17 cellular contexts compared by ENCODE assay signal in genomic region chr22:16968218-16968595, GRCh38. TPM values are rescaled to one million over a fixed set of nuclear protein-coding genes. Genes with fewer than 3 reads are reported as not detected.
DNase-seq lines count a peak whose midpoint lies in the region; ATAC-seq and TF ChIP-seq lines count a peak whose summit lies in the region.
"Had no signal": no experiment of that assay in that cellular context is flagged by ENCODE, and none has a peak within 500 bp of the region (broad histone marks: within the 10 kb centered on the region; RNA-seq: fewer than 3 reads in every experiment).

No MANE protein-coding gene starts in this region.

- H3K36me3 ChIP-seq in right atrium auricular region (no peaks in the 10 kb centered on the region), left ventricle myocardium inferior (no peaks in the 10 kb centered on the region)

- H3K4me3 ChIP-seq in right atrium auricular region: no peak overlapping the region
- no peak overlapping the region for H3K4me3 ChIP-seq in left ventricle myocardium inferior

- no peaks in the 10 kb centered on the region for H3K36me3 Mint-ChIP-seq in activated T-helper 2 cell treated with anti-CD3 and anti-CD28 coated beads, Interferon-gamma antibody, Interleukin-2, Interleukin-4, amounts not matched to agents 10 μg/mL and 5 μg/mL and 100 μg/mL, durations not matched to agents 14 hours and 24 hours and 36 hours (ENCODE audit: low read depth)
- no peaks in the 10 kb centered on the region for H3K36me3 Mint-ChIP-seq in progenitor cell of endocrine pancreas (ENCODE audit: insufficient read depth)
- H3K36me3 Mint-ChIP-seq: CD4-positive, alpha-beta memory T cell had no signal

- H3K27ac Mint-ChIP-seq in activated T-helper 2 cell treated with anti-CD3 and anti-CD28 coated beads, Interferon-gamma antibody, Interleukin-2, Interleukin-4, amounts not matched to agents 10 μg/mL and 5 μg/mL and 100 μg/mL, durations not matched to agents 14 hours and 24 hours and 36 hours: no peak overlapping the region
- no peak overlapping the region for H3K27ac Mint-ChIP-seq in progenitor cell of endocrine pancreas
- H3K27ac Mint-ChIP-seq: CD4-positive, alpha-beta memory T cell had no signal

- H3K27me3 Mint-ChIP-seq in activated T-helper 2 cell treated with anti-CD3 and anti-CD28 coated beads, Interferon-gamma antibody, Interleukin-2, Interleukin-4, amounts not matched to agents 10 μg/mL and 5 μg/mL and 100 μg/mL, durations not matched to agents 14 hours and 24 hours and 36 hours (ENCODE audit: low read depth): peaks cover under 1% of the 10 kb centered on the region
- no peaks in the 10 kb centered on the region for H3K27me3 Mint-ChIP-seq in progenitor cell of endocrine pancreas

- no peaks in the 10 kb centered on the region for H3K9me3 Mint-ChIP-seq in activated T-helper 2 cell treated with anti-CD3 and anti-CD28 coated beads, Interferon-gamma antibody, Interleukin-2, Interleukin-4, amounts not matched to agents 10 μg/mL and 5 μg/mL and 100 μg/mL, durations not matched to agents 14 hours and 24 hours and 36 hours
- peaks cover 7% of the 10 kb centered on the region for H3K9me3 Mint-ChIP-seq in progenitor cell of endocrine pancreas (ENCODE audit: low read depth)
- H3K9me3 Mint-ChIP-seq: CD4-positive, alpha-beta memory T cell had no signal

- no peak overlapping the region for H3K4me3 Mint-ChIP-seq in activated T-helper 2 cell treated with anti-CD3 and anti-CD28 coated beads, Interferon-gamma antibody, Interleukin-2, Interleukin-4, amounts not matched to agents 10 μg/mL and 5 μg/mL and 100 μg/mL, durations not matched to agents 14 hours and 24 hours and 36 hours (ENCODE audit: low read depth)
- H3K4me3 Mint-ChIP-seq in progenitor cell of endocrine pancreas (ENCODE audit: low read depth): no peak overlapping the region
- H3K4me3 Mint-ChIP-seq: CD4-positive, alpha-beta memory T cell had no signal

- TF ChIP-seq CTCF in right atrium auricular region (IDR thresholded peaks at IDR 0.05) (no peak), left ventricle myocardium inferior (IDR thresholded peaks at IDR 0.05; ENCODE audit: borderline replicate concordance) (no peak), progenitor cell of endocrine pancreas (IDR thresholded peaks at IDR 0.05; ENCODE audit: unreplicated experiment) (no peak)

- DNase-seq in right atrium auricular region (ENCODE audit: low spot score) (peak; percentile 49), left ventricle myocardium inferior (no peak), islet precursor cell (peak; percentile 38), progenitor cell of endocrine pancreas (ENCODE audit: low spot score, unreplicated experiment) (no peak)
- DNase-seq in activated T-helper 2 cell treated with anti-CD3 and anti-CD28 coated beads, Interferon-gamma antibody, Interleukin-2, Interleukin-4, amounts not matched to agents 10 μg/mL and 5 μg/mL and 100 μg/mL, durations not matched to agents 14 hours and 24 hours and 36 hours (ENCODE audit: low spot score): peak; percentile 6
- DNase-seq in activated CD4-positive, alpha-beta T cell treated with anti-CD3 and anti-CD28 coated beads, Interleukin-2, amount 50 U/mL, for 4 hours: no peak
- DNase-seq: C1 segment of cervical spinal cord; Calu3; CD4-positive, alpha-beta memory T cell; COR-L47; DMS153; DND-41; GOT3; HCEC 1CT had no signal

- H3K4me1 ChIP-seq in right atrium auricular region (no peaks in the 10 kb centered on the region), left ventricle myocardium inferior (no peaks in the 10 kb centered on the region)

- H3K27ac ChIP-seq in right atrium auricular region (no peak overlapping the region), left ventricle myocardium inferior (replicated peaks) (no peak overlapping the region)

- intact Hi-C loops in left ventricle myocardium inferior (cut with micrococcal nuclease): no loop called here
- intact Hi-C loops in activated T-helper 2 cell treated with anti-CD3 and anti-CD28 coated beads, Interferon-gamma antibody, Interleukin-2, Interleukin-4, amounts not matched to agents 10 μg/mL and 5 μg/mL and 100 μg/mL, durations not matched to agents 14 hours and 24 hours and 36 hours (cut with micrococcal nuclease): no loop called here

- peaks cover 7% of the 10 kb centered on the region for H3K4me1 Mint-ChIP-seq in activated T-helper 2 cell treated with anti-CD3 and anti-CD28 coated beads, Interferon-gamma antibody, Interleukin-2, Interleukin-4, amounts not matched to agents 10 μg/mL and 5 μg/mL and 100 μg/mL, durations not matched to agents 14 hours and 24 hours and 36 hours (ENCODE audit: low read depth)
- H3K4me1 Mint-ChIP-seq in progenitor cell of endocrine pancreas (ENCODE audit: low read depth): no peaks in the 10 kb centered on the region
- H3K4me1 Mint-ChIP-seq: CD4-positive, alpha-beta memory T cell had no signal

- no peak for ATAC-seq in HG03439 (IDR thresholded peaks at IDR 0.05; ENCODE audit: unreplicated experiment)

- no peaks in the 10 kb centered on the region for H3K27me3 ChIP-seq in right atrium auricular region
- H3K27me3 ChIP-seq in left ventricle myocardium inferior (ENCODE audit: low read depth): peaks cover 86% of the 10 kb centered on the region

- no peaks in the 10 kb centered on the region for H3K9me3 ChIP-seq in right atrium auricular region
- no peaks in the 10 kb centered on the region for H3K9me3 ChIP-seq in left ventricle myocardium inferior (replicated peaks)

RNA-seq across cellular contexts. Expression of gene GAB4, which starts 39.8 kb away (rescaled TPM):
- total RNA-seq in right atrium auricular region (not detected), left ventricle myocardium inferior (not detected), progenitor cell of endocrine pancreas (not detected in 2 replicates)
- total RNA-seq in activated T-helper 2 cell treated with anti-CD3 and anti-CD28 coated beads, Interferon-gamma antibody, Interleukin-2, Interleukin-4, amounts not matched to agents 10 μg/mL and 5 μg/mL and 100 μg/mL, durations not matched to agents 14 hours and 24 hours and 36 hours: 0.07 TPM in 1 of 2 replicates, not detected in the other
- total RNA-seq: A172; A673; Calu3; CD4-positive, alpha-beta memory T cell had no signal

Comparison
In these comparisons a context has a peak if more than half of its experiments do, and no peak if none do; other contexts are left out.
1. DNase-seq: peak in right atrium auricular region (single experiment), activated T-helper 2 cell treated with anti-CD3 and anti-CD28 coated beads, Interferon-gamma antibody, Interleukin-2, Interleukin-4, amounts not matched to agents 10 μg/mL and 5 μg/mL and 100 μg/mL, durations not matched to agents 14 hours and 24 hours and 36 hours (single experiment) and islet precursor cell (single experiment); none in left ventricle myocardium inferior (single experiment), progenitor cell of endocrine pancreas (single experiment) and activated CD4-positive, alpha-beta T cell treated with anti-CD3 and anti-CD28 coated beads, Interleukin-2, amount 50 U/mL, for 4 hours (0 of 2).